ENCODE assay signal across 10 cellular contexts in the genomic region with DNA sequence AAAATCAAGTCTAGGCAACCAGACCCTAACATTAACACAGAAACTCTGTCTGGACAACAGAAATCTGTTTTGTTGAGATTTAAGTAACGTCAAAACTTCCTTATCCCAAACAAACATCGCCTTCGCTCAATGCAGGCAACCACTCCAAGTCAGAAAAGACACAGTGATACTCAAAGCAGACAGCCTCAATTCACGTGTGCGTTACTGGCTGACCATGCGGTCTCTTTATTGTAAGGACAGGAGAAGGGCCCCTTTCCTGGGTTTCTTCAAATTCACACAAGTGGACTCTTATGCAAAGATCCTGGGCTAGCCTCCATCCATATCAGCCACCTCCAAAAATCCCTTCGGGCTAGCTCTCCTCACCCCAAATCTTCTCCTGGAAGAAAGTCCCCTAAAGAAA.
DNase-seq lines count a peak whose midpoint lies in the region; ATAC-seq, FAIRE-seq and TF ChIP-seq lines count a peak whose summit lies in the region.
"Had no signal": no experiment of that assay in that cellular context is flagged by ENCODE, and none has a peak within 500 bp of the region (broad histone marks: within the 10 kb centered on the region; RNA-seq: fewer than 3 reads in every experiment).

No MANE protein-coding gene starts in this region.

- H3K36me3 Mint-ChIP-seq in MCF 10A (ENCODE audit: insufficient read depth, unreplicated experiment): peaks cover 29% of the 10 kb centered on the region
- peaks cover 2% of the 10 kb centered on the region for H3K36me3 Mint-ChIP-seq in astrocyte (ENCODE audit: low read depth, unreplicated experiment)

- H3K27ac ChIP-seq in breast epithelium (no peak overlapping the region), astrocyte (ENCODE audit: low read depth, low read length) (peak overlapping the region; percentile 71), left lung (peak overlapping the region; percentile 56 to 70)

- no peak overlapping the region for H3K4me3 ChIP-seq in breast epithelium
- peak overlapping the region; percentile 48 for H3K4me3 ChIP-seq in astrocyte (ENCODE audit: insufficient read depth, low read depth, low read length)
- H3K4me3 ChIP-seq in left lung: no peak overlapping the region

- FAIRE-seq in astrocyte (lab: Jason Lieb, UNC): no peak

- H3K27me3 Mint-ChIP-seq in MCF 10A (ENCODE audit: insufficient read depth, unreplicated experiment) (no peaks in the 10 kb centered on the region), astrocyte (ENCODE audit: low read depth, unreplicated experiment) (no peaks in the 10 kb centered on the region)

- H3K27me3 ChIP-seq in breast epithelium (peaks cover 0 to 33% of the 10 kb centered on the region in 2 donors), astrocyte (ENCODE audit: insufficient read depth, low read length) (no peaks in the 10 kb centered on the region), left lung (peaks cover 11 to 63% of the 10 kb centered on the region in 2 donors)

- H3K36me3 ChIP-seq in breast epithelium: no peaks in the 10 kb centered on the region
- H3K36me3 ChIP-seq in astrocyte (ENCODE audit: insufficient read depth, low read length): no peaks in the 10 kb centered on the region
- no peaks in the 10 kb centered on the region for H3K36me3 ChIP-seq in left lung

- peaks cover 80% of the 10 kb centered on the region for H3K79me2 ChIP-seq in astrocyte (ENCODE audit: insufficient read depth, low read length)

- H3K27ac Mint-ChIP-seq in MCF 10A (ENCODE audit: low read depth, unreplicated experiment) (peak overlapping the region; percentile 90), astrocyte (ENCODE audit: unreplicated experiment) (peak overlapping the region; percentile 94)
- H3K27ac Mint-ChIP-seq: activated B cell treated with CpG ODN at 0.5 μM for 24 hours, CD14-positive monocyte had no signal

- intact Hi-C loops in MCF 10A (cut with micrococcal nuclease): loop anchor here (2.0 kb wide), 2 partner anchors 32 to 68 kb away; no protein-coding TSS in a partner anchor
- intact Hi-C loops in breast epithelium (cut with DNase I; ENCODE audit: low total_unique reads): no loop called here
- intact Hi-C loops in left lung (cut with DNase I): no loop called here

- TF ChIP-seq POLR2A in breast epithelium (IDR thresholded peaks at IDR 0.05) (no peak), GM18505 (IDR thresholded peaks at IDR 0.05; ENCODE audit: borderline replicate concordance, extremely low read depth, insufficient read depth, insufficient read length) (no peak)

- no peaks in the 10 kb centered on the region for H3K4me1 ChIP-seq in breast epithelium
- H3K4me1 ChIP-seq in astrocyte (ENCODE audit: insufficient read depth, low read length): peaks cover 32% of the 10 kb centered on the region
- peaks cover 3 to 14% of the 10 kb centered on the region in 2 donors for H3K4me1 ChIP-seq in left lung

- no peak for TF ChIP-seq CTCF in MCF 10A (IDR thresholded peaks at IDR 0.05; ENCODE audit: unreplicated experiment)
- no peak for TF ChIP-seq CTCF in breast epithelium (IDR thresholded peaks at IDR 0.05)
- TF ChIP-seq CTCF in astrocyte (IDR thresholded peaks at IDR 0.05; ENCODE audit: insufficient read depth, low read depth, low read length): no peak
- TF ChIP-seq CTCF in left lung (IDR thresholded peaks at IDR 0.05): no peak

- CTCF ChIA-PET in MCF 10A (lab: Yijun Ruan, JAX): interaction anchor here (0.5 to 3.7 kb wide), 12 partner anchors 8 to 1185 kb away, joined by 3 to 26 read pairs (median 3); no protein-coding TSS in a partner anchor

- peaks cover 68% of the 10 kb centered on the region for H4K20me1 ChIP-seq in astrocyte (ENCODE audit: insufficient read depth, low read length)

- H3K9me3 ChIP-seq in breast epithelium: no peaks in the 10 kb centered on the region
- H3K9me3 ChIP-seq in astrocyte (ENCODE audit: insufficient read depth, low read depth, low read length): no peaks in the 10 kb centered on the region
- no peaks in the 10 kb centered on the region for H3K9me3 ChIP-seq in left lung

- H3K9ac ChIP-seq in astrocyte (ENCODE audit: low read length): peak overlapping the region; percentile 93

- peak overlapping the region; percentile 86 for H3K4me2 ChIP-seq in astrocyte (ENCODE audit: low read length)

- H3K9me3 Mint-ChIP-seq in MCF 10A (ENCODE audit: unreplicated experiment) (no peaks in the 10 kb centered on the region), astrocyte (ENCODE audit: unreplicated experiment) (no peaks in the 10 kb centered on the region)
- H3K9me3 Mint-ChIP-seq: activated B cell treated with CpG ODN at 0.5 μM for 24 hours had no signal

- H3K4me3 Mint-ChIP-seq in MCF 10A (ENCODE audit: unreplicated experiment) (peak overlapping the region; percentile 91), astrocyte (ENCODE audit: unreplicated experiment) (peak overlapping the region; percentile 76)
- H3K4me3 Mint-ChIP-seq: activated B cell treated with CpG ODN at 0.5 μM for 24 hours had no signal

- POLR2A ChIA-PET in MCF 10A (lab: Yijun Ruan, JAX): interaction anchor here (0.6 to 7.8 kb wide), 33 partner anchors 8 to 1822 kb away, joined by 3 to 166 read pairs (median 4); a partner anchor contains a TSS

- ATAC-seq in left lung (peak; percentile 29), GM18505 (IDR thresholded peaks at IDR 0.05; ENCODE audit: unreplicated experiment) (no peak)

- H2AFZ ChIP-seq in astrocyte (ENCODE audit: low read depth, low read length): no peak overlapping the region

- no peak for DNase-seq in MCF 10A (ENCODE audit: unreplicated experiment)
- DNase-seq in breast epithelium (ENCODE audit: low spot score in 2 of 2): no peak
- no peak for DNase-seq in astrocyte (ENCODE audit: low read depth)
- no peak for DNase-seq in left lung
- no peak for DNase-seq in cerebellar cortex (ENCODE audit: low spot score)
- no peak for DNase-seq in GOT3 (lab: John Stamatoyannopoulos, UW)
- DNase-seq in ureter (ENCODE audit: low spot score): no peak
- DNase-seq: activated B cell treated with CpG ODN at 0.5 μM for 24 hours had no signal

- H3K4me1 Mint-ChIP-seq in MCF 10A (ENCODE audit: insufficient read depth, unreplicated experiment) (peaks cover 25% of the 10 kb centered on the region), astrocyte (ENCODE audit: low read depth, unreplicated experiment) (peaks cover 41% of the 10 kb centered on the region)

- TSS peak; percentile 0 for BruUV-seq in MCF 10A (replicated peaks; lab: Mats Ljungman, UMichigan)

Comparison
In these comparisons a context has a peak if more than half of its experiments do, and no peak if none do; other contexts are left out.
1. H3K27ac ChIP-seq: peak in astrocyte (single experiment) and left lung (2 of 2); none in breast epithelium (0 of 2).